ENCODE assay signal across 10 cellular contexts in the genomic region with DNA sequence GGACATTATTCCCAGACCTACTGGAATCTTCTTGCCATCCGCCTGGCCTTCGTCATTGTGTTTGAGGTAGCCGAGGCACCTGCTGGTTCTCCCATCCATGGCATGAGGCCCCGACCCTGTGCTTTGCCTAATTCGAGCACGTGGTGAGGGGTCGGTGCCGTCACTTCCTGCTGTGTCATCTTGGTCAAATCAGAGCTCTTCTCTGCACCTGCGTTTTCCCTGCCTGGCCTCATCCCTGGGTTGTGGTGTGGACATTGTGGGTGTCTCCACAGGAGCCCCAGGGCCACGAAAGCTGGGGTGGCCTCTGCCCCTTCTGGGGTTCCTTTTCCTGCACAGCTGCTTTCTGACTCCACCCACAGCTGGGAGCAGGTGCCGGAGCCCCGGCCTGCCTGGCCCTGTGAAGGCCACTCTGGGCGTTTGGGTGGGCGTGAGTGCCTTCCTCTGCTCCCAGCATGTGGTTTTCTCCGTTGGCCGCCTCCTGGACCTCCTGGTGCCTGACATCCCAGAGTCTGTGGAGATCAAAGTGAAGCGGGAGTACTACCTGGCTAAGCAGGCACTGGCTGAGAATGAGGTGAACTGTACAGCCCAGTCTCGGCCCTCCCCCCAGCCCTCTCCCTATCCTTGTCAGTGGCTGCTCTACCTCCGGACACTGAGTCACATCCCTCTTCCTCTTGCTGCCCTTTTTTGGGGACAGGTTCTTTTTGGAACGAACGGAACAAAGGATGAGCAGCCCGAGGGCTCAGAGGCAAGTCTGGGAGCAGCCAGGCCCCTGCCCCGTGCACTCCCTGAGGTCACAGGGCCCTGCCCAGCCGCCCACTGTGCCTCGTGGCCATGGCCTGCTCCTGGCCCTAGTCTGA. TPM values are rescaled to one million over a fixed set of nuclear protein-coding genes. Genes with fewer than 3 reads are reported as not detected.
DNase-seq lines count a peak whose midpoint lies in the region; ATAC-seq and TF ChIP-seq lines count a peak whose summit lies in the region.
"Had no signal": no experiment of that assay in that cellular context is flagged by ENCODE, and none has a peak within 500 bp of the region (broad histone marks: within the 10 kb centered on the region; RNA-seq: fewer than 3 reads in every experiment).

No MANE protein-coding gene starts in this region.

- 65% methylated on average over 25 of the region's 25 CpGs for WGBS in right cardiac atrium

- H3K27ac Mint-ChIP-seq in activated CD4-positive, alpha-beta memory T cell treated with anti-CD3 and anti-CD28 coated beads for 36 hours = no peak overlapping the region
- no peak overlapping the region for H3K27ac Mint-ChIP-seq in activated CD4-positive, alpha-beta memory T cell treated with anti-CD3 and anti-CD28 coated beads, Interleukin-2, amount 10 ng/mL, durations not matched to agents 7 days and 5 days
- peak overlapping the region; percentile 81 for H3K27ac Mint-ChIP-seq in activated T-helper 17 cell treated with anti-CD3 and anti-CD28 coated beads, Interleukin-2, amount 50 U/mL, for 72 hours
- H3K27ac Mint-ChIP-seq in stimulated activated naive B cell treated with anti-CD40 and anti-IgM and Interleukin-4, amounts not matched to agents 10 μg/mL and 1 μg/mL and 100 μg/mL, for 72 hours = peak overlapping the region; percentile 71

- intact Hi-C loops in activated CD4-positive, alpha-beta memory T cell treated with anti-CD3 and anti-CD28 coated beads for 36 hours (cut with micrococcal nuclease) = no loop called here
- intact Hi-C loops in right cardiac atrium (cut with DNase I) (loop anchor here in 1 of 4 donors (10.0 kb wide), 1 partner anchor 111 kb away; no protein-coding TSS in a partner anchor), ascending aorta (cut with DNase I) (no loop called here)

- DNase-seq in activated CD4-positive, alpha-beta memory T cell treated with anti-CD3 and anti-CD28 coated beads for 36 hours = peak; percentile 29
- no peak for DNase-seq in activated CD4-positive, alpha-beta memory T cell treated with anti-CD3 and anti-CD28 coated beads, Interleukin-2, amount 10 ng/mL, durations not matched to agents 7 days and 5 days
- peak; percentile 12 to 49 (median 35) for DNase-seq in right cardiac atrium
- DNase-seq in stimulated activated naive B cell treated with anti-CD40 and anti-IgM and Interleukin-4, amounts not matched to agents 10 μg/mL and 1 μg/mL and 100 μg/mL, for 72 hours = no peak
- no peak for DNase-seq in ascending aorta (ENCODE audit: low spot score in 2 of 2)
- no peak for DNase-seq in SHP77 treated with DMSO at 0.1 percent for 48 hours (lab: John Stamatoyannopoulos, UW)
- DNase-seq: NCI-H510A, T-helper 1 cell had no signal

- ATAC-seq in activated T-helper 17 cell treated with anti-CD3 and anti-CD28 coated beads, Interleukin-2, amount 50 U/mL, for 72 hours (replicated peaks) = peak; percentile 27
- ATAC-seq in right cardiac atrium (peak; percentile 3 to 43), HG03159 (IDR thresholded peaks at IDR 0.05; ENCODE audit: unreplicated experiment) (no peak)
- peak in 1 of 2 donors; percentile 30 for ATAC-seq in stimulated activated naive B cell treated with anti-CD40 and anti-IgM and Interleukin-4, amounts not matched to agents 10 μg/mL and 1 μg/mL and 100 μg/mL, for 72 hours (replicated peaks)

- H3K27ac ChIP-seq in right cardiac atrium (ENCODE audit: low read length) (no peak overlapping the region), ascending aorta (no peak overlapping the region)

- CTCF ChIA-PET in activated CD4-positive, alpha-beta memory T cell treated with anti-CD3 and anti-CD28 coated beads for 36 hours (lab: Charles Lee) = interaction anchor here (0.5 kb wide), 1 partner anchor 323 kb away, joined by 3 read pairs; no protein-coding TSS in a partner anchor
- CTCF ChIA-PET in activated CD4-positive, alpha-beta memory T cell treated with anti-CD3 and anti-CD28 coated beads, Interleukin-2, amount 10 ng/mL, durations not matched to agents 7 days and 5 days (lab: Charles Lee) = no interaction called here

- POLR2A ChIA-PET in activated CD4-positive, alpha-beta memory T cell treated with anti-CD3 and anti-CD28 coated beads for 36 hours (lab: Charles Lee) = no interaction called here
- POLR2A ChIA-PET in activated CD4-positive, alpha-beta memory T cell treated with anti-CD3 and anti-CD28 coated beads, Interleukin-2, amount 10 ng/mL, durations not matched to agents 7 days and 5 days (lab: Charles Lee) = no interaction called here

- peaks cover 12% of the 10 kb centered on the region for H3K36me3 Mint-ChIP-seq in activated CD4-positive, alpha-beta memory T cell treated with anti-CD3 and anti-CD28 coated beads for 36 hours
- H3K36me3 Mint-ChIP-seq in activated CD4-positive, alpha-beta memory T cell treated with anti-CD3 and anti-CD28 coated beads, Interleukin-2, amount 10 ng/mL, durations not matched to agents 7 days and 5 days (ENCODE audit: low read depth) = peaks cover 18% of the 10 kb centered on the region
- H3K36me3 Mint-ChIP-seq in activated T-helper 17 cell treated with anti-CD3 and anti-CD28 coated beads, Interleukin-2, amount 50 U/mL, for 72 hours (ENCODE audit: low read depth) = peaks cover 58% of the 10 kb centered on the region
- H3K36me3 Mint-ChIP-seq in stimulated activated naive B cell treated with anti-CD40 and anti-IgM and Interleukin-4, amounts not matched to agents 10 μg/mL and 1 μg/mL and 100 μg/mL, for 72 hours = peaks cover 26 to 35% of the 10 kb centered on the region in 2 donors

- no peaks in the 10 kb centered on the region for H3K9me3 ChIP-seq in right cardiac atrium (ENCODE audit: control insufficient read depth, low read length)
- H3K9me3 ChIP-seq in ascending aorta = no peaks in the 10 kb centered on the region

- H3K36me3 ChIP-seq in ascending aorta = peaks cover 21 to 29% of the 10 kb centered on the region in 2 donors

- H3K4me3 ChIP-seq in right cardiac atrium (ENCODE audit: low read length) = no peak overlapping the region
- no peak overlapping the region for H3K4me3 ChIP-seq in ascending aorta

- peaks cover 11% of the 10 kb centered on the region for H3K4me1 Mint-ChIP-seq in activated CD4-positive, alpha-beta memory T cell treated with anti-CD3 and anti-CD28 coated beads for 36 hours (ENCODE audit: low read depth)
- peaks cover 12% of the 10 kb centered on the region for H3K4me1 Mint-ChIP-seq in activated CD4-positive, alpha-beta memory T cell treated with anti-CD3 and anti-CD28 coated beads, Interleukin-2, amount 10 ng/mL, durations not matched to agents 7 days and 5 days
- peaks cover 10% of the 10 kb centered on the region for H3K4me1 Mint-ChIP-seq in activated T-helper 17 cell treated with anti-CD3 and anti-CD28 coated beads, Interleukin-2, amount 50 U/mL, for 72 hours
- peaks cover 12 to 26% of the 10 kb centered on the region in 2 donors for H3K4me1 Mint-ChIP-seq in stimulated activated naive B cell treated with anti-CD40 and anti-IgM and Interleukin-4, amounts not matched to agents 10 μg/mL and 1 μg/mL and 100 μg/mL, for 72 hours

- H3K27me3 Mint-ChIP-seq in activated CD4-positive, alpha-beta memory T cell treated with anti-CD3 and anti-CD28 coated beads for 36 hours = no peaks in the 10 kb centered on the region
- H3K27me3 Mint-ChIP-seq in activated CD4-positive, alpha-beta memory T cell treated with anti-CD3 and anti-CD28 coated beads, Interleukin-2, amount 10 ng/mL, durations not matched to agents 7 days and 5 days = peaks cover 15% of the 10 kb centered on the region
- no peaks in the 10 kb centered on the region for H3K27me3 Mint-ChIP-seq in activated T-helper 17 cell treated with anti-CD3 and anti-CD28 coated beads, Interleukin-2, amount 50 U/mL, for 72 hours
- peaks cover 0 to 5% of the 10 kb centered on the region in 2 donors for H3K27me3 Mint-ChIP-seq in stimulated activated naive B cell treated with anti-CD40 and anti-IgM and Interleukin-4, amounts not matched to agents 10 μg/mL and 1 μg/mL and 100 μg/mL, for 72 hours

- TF ChIP-seq CTCF in ascending aorta (IDR thresholded peaks at IDR 0.05) = no peak

- no peak overlapping the region for H3K4me3 Mint-ChIP-seq in activated CD4-positive, alpha-beta memory T cell treated with anti-CD3 and anti-CD28 coated beads for 36 hours
- no peak overlapping the region for H3K4me3 Mint-ChIP-seq in activated CD4-positive, alpha-beta memory T cell treated with anti-CD3 and anti-CD28 coated beads, Interleukin-2, amount 10 ng/mL, durations not matched to agents 7 days and 5 days
- H3K4me3 Mint-ChIP-seq in activated T-helper 17 cell treated with anti-CD3 and anti-CD28 coated beads, Interleukin-2, amount 50 U/mL, for 72 hours = no peak overlapping the region
- H3K4me3 Mint-ChIP-seq in stimulated activated naive B cell treated with anti-CD40 and anti-IgM and Interleukin-4, amounts not matched to agents 10 μg/mL and 1 μg/mL and 100 μg/mL, for 72 hours = no peak overlapping the region

- H3K9me3 Mint-ChIP-seq in activated CD4-positive, alpha-beta memory T cell treated with anti-CD3 and anti-CD28 coated beads for 36 hours = no peaks in the 10 kb centered on the region
- no peaks in the 10 kb centered on the region for H3K9me3 Mint-ChIP-seq in activated CD4-positive, alpha-beta memory T cell treated with anti-CD3 and anti-CD28 coated beads, Interleukin-2, amount 10 ng/mL, durations not matched to agents 7 days and 5 days
- no peaks in the 10 kb centered on the region for H3K9me3 Mint-ChIP-seq in activated T-helper 17 cell treated with anti-CD3 and anti-CD28 coated beads, Interleukin-2, amount 50 U/mL, for 72 hours
- no peaks in the 10 kb centered on the region for H3K9me3 Mint-ChIP-seq in stimulated activated naive B cell treated with anti-CD40 and anti-IgM and Interleukin-4, amounts not matched to agents 10 μg/mL and 1 μg/mL and 100 μg/mL, for 72 hours

- H3K27me3 ChIP-seq in right cardiac atrium (ENCODE audit: control insufficient read depth, insufficient read depth) (no peaks in the 10 kb centered on the region), ascending aorta (no peaks in the 10 kb centered on the region)

- H3K4me1 ChIP-seq in right cardiac atrium (ENCODE audit: control insufficient read depth, insufficient read depth, low read length) = peaks cover 3% of the 10 kb centered on the region
- peaks cover 0 to 7% of the 10 kb centered on the region in 2 donors for H3K4me1 ChIP-seq in ascending aorta

RNA-seq across cellular contexts. Expression of gene ANO7, which starts 35.0 kb away (rescaled TPM):
- total RNA-seq in activated CD4-positive, alpha-beta memory T cell treated with anti-CD3 and anti-CD28 coated beads for 36 hours = 1 to 10 TPM; 1.4 to 2.1 TPM
- total RNA-seq in activated CD4-positive, alpha-beta memory T cell treated with anti-CD3 and anti-CD28 coated beads, Interleukin-2, amount 10 ng/mL, durations not matched to agents 7 days and 5 days = under 1 TPM; 0.53 to 0.91 TPM
- total RNA-seq in activated T-helper 17 cell treated with anti-CD3 and anti-CD28 coated beads, Interleukin-2, amount 50 U/mL, for 72 hours = 10 to 100 TPM in 1 of 2 donors, 1 to 10 TPM in 1; 1.6 to 12.8 TPM
- 1 to 10 TPM in 3 of 4 donors, under 1 TPM in 1; 0.89 to 2.1 (median 1.2) TPM for total RNA-seq in right cardiac atrium
- polyA plus RNA-seq in right cardiac atrium = 1.1 TPM
- total RNA-seq in ascending aorta = 0.43 TPM

Comparison
In these comparisons a context has a peak if more than half of its experiments do, and no peak if none do; other contexts are left out.
1. DNase-seq: peak in activated CD4-positive, alpha-beta memory T cell treated with anti-CD3 and anti-CD28 coated beads for 36 hours (single experiment) and right cardiac atrium (3 of 3); none in activated CD4-positive, alpha-beta memory T cell treated with anti-CD3 and anti-CD28 coated beads, Interleukin-2, amount 10 ng/mL, durations not matched to agents 7 days and 5 days (single experiment), stimulated activated naive B cell treated with anti-CD40 and anti-IgM and Interleukin-4, amounts not matched to agents 10 μg/mL and 1 μg/mL and 100 μg/mL, for 72 hours (single experiment), ascending aorta (0 of 2) and SHP77 treated with DMSO at 0.1 percent for 48 hours (single experiment).
2. H3K27ac Mint-ChIP-seq: peak in activated T-helper 17 cell treated with anti-CD3 and anti-CD28 coated beads, Interleukin-2, amount 50 U/mL, for 72 hours (single experiment) and stimulated activated naive B cell treated with anti-CD40 and anti-IgM and Interleukin-4, amounts not matched to agents 10 μg/mL and 1 μg/mL and 100 μg/mL, for 72 hours (single experiment); none in activated CD4-positive, alpha-beta memory T cell treated with anti-CD3 and anti-CD28 coated beads for 36 hours (single experiment) and activated CD4-positive, alpha-beta memory T cell treated with anti-CD3 and anti-CD28 coated beads, Interleukin-2, amount 10 ng/mL, durations not matched to agents 7 days and 5 days (single experiment).